1 cellular context compared by ENCODE assay signal in genomic region chr5:1765141-1765879, GRCh38.
TF ChIP-seq lines count a peak whose summit lies in the region.

No MANE protein-coding gene starts in this region.

TF ChIP-seq in GM12878, 131 proteins besides CTCF, POLR2A, EP300 and RAD21 (continued from another document):
- TF ChIP-seq ZNF592 (IDR thresholded peaks at IDR 0.05), result no peak
- no peak for TF ChIP-seq NR2F1 (conservative IDR thresholded peaks at IDR 0.05)
- TF ChIP-seq CREB1 (IDR thresholded peaks at IDR 0.05; ENCODE audit: low read depth), result no peak
- no peak for TF ChIP-seq TCF7 (IDR thresholded peaks at IDR 0.05; ENCODE audit: borderline replicate concordance)
- TF ChIP-seq STAT1 (conservative IDR thresholded peaks at IDR 0.05), result no peak
- TF ChIP-seq E4F1 (IDR thresholded peaks at IDR 0.05; ENCODE audit: borderline replicate concordance, partially characterized antibody), result no peak
- no peak for TF ChIP-seq ZNF207 (IDR thresholded peaks at IDR 0.05; ENCODE audit: borderline replicate concordance)
- TF ChIP-seq CHD1 (IDR thresholded peaks at IDR 0.05; ENCODE audit: low read depth, low read length), result no peak
- TF ChIP-seq BRCA1 (IDR thresholded peaks at IDR 0.05; ENCODE audit: low read depth, low read length), result no peak
- no peak for TF ChIP-seq DPF2 (IDR thresholded peaks at IDR 0.05)
- no peak for TF ChIP-seq SIN3A (IDR thresholded peaks at IDR 0.05; ENCODE audit: low read depth, low read length)
- TF ChIP-seq ASH2L (IDR thresholded peaks at IDR 0.05; ENCODE audit: borderline replicate concordance, low read depth), result no peak
- no peak for TF ChIP-seq IRF5 (IDR thresholded peaks at IDR 0.05; ENCODE audit: borderline replicate concordance)
- no peak for TF ChIP-seq ATF2 (IDR thresholded peaks at IDR 0.05; ENCODE audit: low read length)
- no peak for TF ChIP-seq WRNIP1 (IDR thresholded peaks at IDR 0.05; ENCODE audit: borderline replicate concordance, low read depth, low read length)
- no peak for TF ChIP-seq HDAC2 (IDR thresholded peaks at IDR 0.05)
- TF ChIP-seq FOXM1 (IDR thresholded peaks at IDR 0.05; ENCODE audit: low read depth, low read length), result no peak
